Comparison of ENCODE assay signal across 1 cellular context in the genomic region with DNA sequence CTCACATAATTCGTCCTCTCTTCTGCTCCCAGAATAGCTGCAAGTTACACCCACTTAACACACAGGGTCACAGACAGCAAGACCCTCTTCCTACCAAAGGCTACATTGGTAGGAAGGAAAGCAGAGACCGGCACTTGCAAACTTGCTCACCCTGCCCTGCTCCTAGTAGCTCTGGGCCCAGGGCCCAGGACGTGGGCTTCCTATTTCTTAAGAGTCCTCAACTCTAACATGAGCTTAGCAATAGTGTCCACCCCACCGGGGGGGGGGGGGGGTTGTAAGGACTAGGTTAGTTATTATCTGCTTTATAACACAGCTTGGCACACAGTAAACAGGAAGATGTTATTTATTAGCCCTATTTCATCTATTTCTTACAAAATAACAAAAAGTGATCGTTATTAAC.
TF ChIP-seq lines count a peak whose summit lies in the region.

No MANE protein-coding gene starts in this region.

TF ChIP-seq in GM23338, 12 proteins besides CTCF, POLR2A, EP300 and RAD21 (continued from another document):
- TF ChIP-seq, protein P1, sequence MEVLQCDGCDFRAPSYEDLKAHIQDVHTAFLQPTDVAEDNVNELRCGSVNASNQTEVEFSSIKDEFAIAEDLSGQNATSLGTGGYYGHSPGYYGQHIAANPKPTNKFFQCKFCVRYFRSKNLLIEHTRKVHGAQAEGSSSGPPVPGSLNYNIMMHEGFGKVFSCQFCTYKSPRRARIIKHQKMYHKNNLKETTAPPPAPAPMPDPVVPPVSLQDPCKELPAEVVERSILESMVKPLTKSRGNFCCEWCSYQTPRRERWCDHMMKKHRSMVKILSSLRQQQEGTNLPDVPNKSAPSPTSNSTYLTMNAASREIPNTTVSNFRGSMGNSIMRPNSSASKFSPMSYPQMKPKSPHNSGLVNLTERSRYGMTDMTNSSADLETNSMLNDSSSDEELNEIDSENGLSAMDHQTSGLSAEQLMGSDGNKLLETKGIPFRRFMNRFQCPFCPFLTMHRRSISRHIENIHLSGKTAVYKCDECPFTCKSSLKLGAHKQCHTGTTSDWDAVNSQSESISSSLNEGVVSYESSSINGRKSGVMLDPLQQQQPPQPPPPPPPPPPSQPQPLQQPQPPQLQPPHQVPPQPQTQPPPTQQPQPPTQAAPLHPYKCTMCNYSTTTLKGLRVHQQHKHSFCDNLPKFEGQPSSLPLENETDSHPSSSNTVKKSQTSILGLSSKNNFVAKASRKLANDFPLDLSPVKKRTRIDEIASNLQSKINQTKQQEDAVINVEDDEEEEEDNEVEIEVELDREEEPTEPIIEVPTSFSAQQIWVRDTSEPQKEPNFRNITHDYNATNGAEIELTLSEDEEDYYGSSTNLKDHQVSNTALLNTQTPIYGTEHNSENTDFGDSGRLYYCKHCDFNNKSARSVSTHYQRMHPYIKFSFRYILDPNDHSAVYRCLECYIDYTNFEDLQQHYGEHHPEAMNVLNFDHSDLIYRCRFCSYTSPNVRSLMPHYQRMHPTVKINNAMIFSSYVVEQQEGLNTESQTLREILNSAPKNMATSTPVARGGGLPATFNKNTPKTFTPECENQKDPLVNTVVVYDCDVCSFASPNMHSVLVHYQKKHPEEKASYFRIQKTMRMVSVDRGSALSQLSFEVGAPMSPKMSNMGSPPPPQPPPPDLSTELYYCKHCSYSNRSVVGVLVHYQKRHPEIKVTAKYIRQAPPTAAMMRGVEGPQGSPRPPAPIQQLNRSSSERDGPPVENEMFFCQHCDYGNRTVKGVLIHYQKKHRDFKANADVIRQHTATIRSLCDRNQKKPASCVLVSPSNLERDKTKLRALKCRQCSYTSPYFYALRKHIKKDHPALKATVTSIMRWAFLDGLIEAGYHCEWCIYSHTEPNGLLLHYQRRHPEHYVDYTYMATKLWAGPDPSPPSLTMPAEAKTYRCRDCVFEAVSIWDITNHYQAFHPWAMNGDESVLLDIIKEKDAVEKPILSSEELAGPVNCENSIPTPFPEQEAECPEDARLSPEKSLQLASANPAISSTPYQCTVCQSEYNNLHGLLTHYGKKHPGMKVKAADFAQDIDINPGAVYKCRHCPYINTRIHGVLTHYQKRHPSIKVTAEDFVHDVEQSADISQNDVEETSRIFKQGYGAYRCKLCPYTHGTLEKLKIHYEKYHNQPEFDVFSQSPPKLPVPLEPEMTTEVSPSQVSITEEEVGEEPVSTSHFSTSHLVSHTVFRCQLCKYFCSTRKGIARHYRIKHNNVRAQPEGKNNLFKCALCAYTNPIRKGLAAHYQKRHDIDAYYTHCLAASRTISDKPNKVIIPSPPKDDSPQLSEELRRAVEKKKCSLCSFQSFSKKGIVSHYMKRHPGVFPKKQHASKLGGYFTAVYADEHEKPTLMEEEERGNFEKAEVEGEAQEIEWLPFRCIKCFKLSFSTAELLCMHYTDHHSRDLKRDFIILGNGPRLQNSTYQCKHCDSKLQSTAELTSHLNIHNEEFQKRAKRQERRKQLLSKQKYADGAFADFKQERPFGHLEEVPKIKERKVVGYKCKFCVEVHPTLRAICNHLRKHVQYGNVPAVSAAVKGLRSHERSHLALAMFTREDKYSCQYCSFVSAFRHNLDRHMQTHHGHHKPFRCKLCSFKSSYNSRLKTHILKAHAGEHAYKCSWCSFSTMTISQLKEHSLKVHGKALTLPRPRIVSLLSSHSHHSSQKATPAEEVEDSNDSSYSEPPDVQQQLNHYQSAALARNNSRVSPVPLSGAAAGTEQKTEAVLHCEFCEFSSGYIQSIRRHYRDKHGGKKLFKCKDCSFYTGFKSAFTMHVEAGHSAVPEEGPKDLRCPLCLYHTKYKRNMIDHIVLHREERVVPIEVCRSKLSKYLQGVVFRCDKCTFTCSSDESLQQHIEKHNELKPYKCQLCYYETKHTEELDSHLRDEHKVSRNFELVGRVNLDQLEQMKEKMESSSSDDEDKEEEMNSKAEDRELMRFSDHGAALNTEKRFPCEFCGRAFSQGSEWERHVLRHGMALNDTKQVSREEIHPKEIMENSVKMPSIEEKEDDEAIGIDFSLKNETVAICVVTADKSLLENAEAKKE (CRISPR knock-in tag; IDR thresholded peaks at IDR 0.05), result no peak
- TF ChIP-seq EZH2phosphoT487 (IDR thresholded peaks at IDR 0.05; ENCODE audit: unreplicated experiment), result no peak
TF ChIP-seq in GM23338: peak in this region for 0.
